ENCODE assay signal across 19 cellular contexts in genomic region chr4:10421344-10422055, GRCh38. TPM values are rescaled to one million over a fixed set of nuclear protein-coding genes. Genes with fewer than 3 reads are reported as not detected.
DNase-seq lines count a peak whose midpoint lies in the region; ATAC-seq and TF ChIP-seq lines count a peak whose summit lies in the region.
"Had no signal": no experiment of that assay in that cellular context is flagged by ENCODE, and none has a peak within 500 bp of the region (broad histone marks: within the 10 kb centered on the region; RNA-seq: fewer than 3 reads in every experiment).

No MANE protein-coding gene starts in this region.

- POLR2A ChIA-PET in activated B cell treated with CpG ODN at 0.5 μM for 24 hours (lab: Charles Lee), result interaction anchor here (0.7 kb wide), 1 partner anchor 10 kb away, joined by 3 read pairs; no protein-coding TSS in a partner anchor
- POLR2A ChIA-PET in naive thymus-derived CD8-positive, alpha-beta T cell (lab: Charles Lee), result interaction anchor here (1.0 to 2.8 kb wide), 3 partner anchors 19 to 40 kb away, joined by 4 to 24 read pairs (median 5); partner anchors contain the start of gene ZNF518B

- no peak for TF ChIP-seq CTCF in activated B cell treated with CpG ODN at 0.5 μM for 24 hours (IDR thresholded peaks at IDR 0.05)

- H3K4me1 Mint-ChIP-seq in activated B cell treated with CpG ODN at 0.5 μM for 24 hours, result peaks cover 36% of the 10 kb centered on the region
- H3K4me1 Mint-ChIP-seq in naive thymus-derived CD8-positive, alpha-beta T cell, result peaks cover 20 to 33% (median 26%) of the 10 kb centered on the region in 4 donors
- H3K4me1 Mint-ChIP-seq in activated CD4-positive, alpha-beta T cell treated with anti-CD3 and anti-CD28 coated beads, Interleukin-2, amount 10 ng/mL, durations not matched to agents 24 days and 14 days, result peaks cover 3% of the 10 kb centered on the region

- peaks cover 28% of the 10 kb centered on the region for H3K9me3 Mint-ChIP-seq in activated B cell treated with CpG ODN at 0.5 μM for 24 hours
- peaks cover 0 to 20% (median 6%) of the 10 kb centered on the region in 9 donors for H3K9me3 Mint-ChIP-seq in naive thymus-derived CD8-positive, alpha-beta T cell
- peaks cover 19% of the 10 kb centered on the region for H3K9me3 Mint-ChIP-seq in activated CD4-positive, alpha-beta T cell treated with anti-CD3 and anti-CD28 coated beads, Interleukin-2, amount 10 ng/mL, durations not matched to agents 24 days and 14 days

- peaks cover 3% of the 10 kb centered on the region for H3K36me3 Mint-ChIP-seq in activated B cell treated with CpG ODN at 0.5 μM for 24 hours (ENCODE audit: low read depth)
- H3K36me3 Mint-ChIP-seq in naive thymus-derived CD8-positive, alpha-beta T cell, result peaks cover 0 to 18% (median 15%) of the 10 kb centered on the region in 3 donors
- H3K36me3 Mint-ChIP-seq in activated CD4-positive, alpha-beta T cell treated with anti-CD3 and anti-CD28 coated beads, Interleukin-2, amount 10 ng/mL, durations not matched to agents 24 days and 14 days (ENCODE audit: low read depth), result no peaks in the 10 kb centered on the region

- intact Hi-C loops in activated B cell treated with CpG ODN at 0.5 μM for 24 hours (cut with micrococcal nuclease), result no loop called here
- intact Hi-C loops in activated CD4-positive, alpha-beta T cell treated with anti-CD3 and anti-CD28 coated beads, Interleukin-2, amount 10 ng/mL, durations not matched to agents 24 days and 14 days (cut with micrococcal nuclease), result no loop called here

- DNase-seq in NCI-H1417 (lab: John Stamatoyannopoulos, UW) (peak in 2 of 3 experiments; percentile 33 to 68), NCI-H1417 treated with DMSO at 0.1 percent for 48 hours (lab: John Stamatoyannopoulos, UW) (no peak), HT-29 (ENCODE audit: low spot score) (peak; percentile 11), activated B cell treated with CpG ODN at 0.5 μM for 24 hours (no peak), epidermal melanocyte (ENCODE audit: insufficient read length, low spot score) (no peak)
- DNase-seq in naive thymus-derived CD8-positive, alpha-beta T cell, result peak in 7 of 10 donors; percentile 2 to 63 (median 52)
- DNase-seq in activated CD4-positive, alpha-beta T cell treated with anti-CD3 and anti-CD28 coated beads, Interleukin-2, amount 10 ng/mL, durations not matched to agents 24 days and 14 days, result no peak
- DNase-seq: activated CD4-positive, alpha-beta memory T cell treated with anti-CD3 and anti-CD28 coated beads, Interleukin-2, amount 10 ng/mL, durations not matched to agents 7 days and 5 days; activated CD4-positive, CD25-positive, alpha-beta regulatory T cell; activated T-cell treated with anti-CD3 and anti-CD28 coated beads, Interleukin-2, amount 50 U/mL, for 48 hours; immature natural killer cell; IMR-90; left ventricle myocardium superior; MV-4-11; NCI-H2029; NCI-H446; substantia nigra had no signal

- ATAC-seq in activated B cell treated with CpG ODN at 0.5 μM for 24 hours (ENCODE audit: low read depth), result peak; percentile 42
- ATAC-seq in naive thymus-derived CD8-positive, alpha-beta T cell, result peak; percentile 81 to 85
- ATAC-seq in HG03442 (IDR thresholded peaks at IDR 0.05; ENCODE audit: unreplicated experiment), result no peak
- ATAC-seq: left ventricle myocardium superior had no signal

- H3K4me3 Mint-ChIP-seq in activated B cell treated with CpG ODN at 0.5 μM for 24 hours, result no peak overlapping the region
- peak overlapping the region in 9 of 10 donors; percentile 7 to 80 (median 70) for H3K4me3 Mint-ChIP-seq in naive thymus-derived CD8-positive, alpha-beta T cell
- H3K4me3 Mint-ChIP-seq in activated CD4-positive, alpha-beta T cell treated with anti-CD3 and anti-CD28 coated beads, Interleukin-2, amount 10 ng/mL, durations not matched to agents 24 days and 14 days, result no peak overlapping the region
- H3K4me3 Mint-ChIP-seq: activated CD4-positive, alpha-beta memory T cell treated with anti-CD3 and anti-CD28 coated beads, Interleukin-2, amount 10 ng/mL, durations not matched to agents 7 days and 5 days; dendritic cell treated with granulocyte-macrophage colony-stimulating factor and Interleukin-4, amounts not matched to agents 40 ng/mL and 50 ng/mL, for 4 days; immature natural killer cell had no signal

- no peak overlapping the region for H3K27ac Mint-ChIP-seq in activated B cell treated with CpG ODN at 0.5 μM for 24 hours
- peak overlapping the region; percentile 75 to 98 (median 94) for H3K27ac Mint-ChIP-seq in naive thymus-derived CD8-positive, alpha-beta T cell
- no peak overlapping the region for H3K27ac Mint-ChIP-seq in activated CD4-positive, alpha-beta T cell treated with anti-CD3 and anti-CD28 coated beads, Interleukin-2, amount 10 ng/mL, durations not matched to agents 24 days and 14 days
- H3K27ac Mint-ChIP-seq: activated CD4-positive, alpha-beta memory T cell treated with anti-CD3 and anti-CD28 coated beads, Interleukin-2, amount 10 ng/mL, durations not matched to agents 7 days and 5 days; dendritic cell treated with granulocyte-macrophage colony-stimulating factor and Interleukin-4, amounts not matched to agents 40 ng/mL and 50 ng/mL, for 4 days; immature natural killer cell had no signal

- no peaks in the 10 kb centered on the region for H3K27me3 Mint-ChIP-seq in activated B cell treated with CpG ODN at 0.5 μM for 24 hours
- no peaks in the 10 kb centered on the region for H3K27me3 Mint-ChIP-seq in naive thymus-derived CD8-positive, alpha-beta T cell
- peaks cover 3% of the 10 kb centered on the region for H3K27me3 Mint-ChIP-seq in activated CD4-positive, alpha-beta T cell treated with anti-CD3 and anti-CD28 coated beads, Interleukin-2, amount 10 ng/mL, durations not matched to agents 24 days and 14 days
- H3K27me3 Mint-ChIP-seq: dendritic cell treated with granulocyte-macrophage colony-stimulating factor and Interleukin-4, amounts not matched to agents 40 ng/mL and 50 ng/mL, for 4 days had no signal

- CTCF ChIA-PET in activated B cell treated with CpG ODN at 0.5 μM for 24 hours (lab: Charles Lee), result no interaction called here

RNA-seq across cellular contexts. Expression of gene ZNF518B, which starts 35.7 kb away (rescaled TPM):
- total RNA-seq in HT-29 (2014; rRNA removed; shearing (Covaris generic)), result not detected in 2 replicates
- 26.8 and 29.9 TPM in 2 replicates for total RNA-seq in activated B cell treated with CpG ODN at 0.5 μM for 24 hours
- 10 to 100 TPM; 59.0 to 62.5 TPM for total RNA-seq in naive thymus-derived CD8-positive, alpha-beta T cell
- 10 to 100 TPM; 12.0 to 19.7 (median 17.9) TPM for polyA plus RNA-seq in naive thymus-derived CD8-positive, alpha-beta T cell
- 22.9 and 24.5 TPM in 2 replicates for total RNA-seq in activated CD4-positive, alpha-beta T cell treated with anti-CD3 and anti-CD28 coated beads, Interleukin-2, amount 10 ng/mL, durations not matched to agents 24 days and 14 days

Comparison
In these comparisons a context has a peak if more than half of its experiments do, and no peak if none do; other contexts are left out.
1. DNase-seq: peak in NCI-H1417 (2 of 3), HT-29 (single experiment) and naive thymus-derived CD8-positive, alpha-beta T cell (7 of 10); none in NCI-H1417 treated with DMSO at 0.1 percent for 48 hours (single experiment), activated B cell treated with CpG ODN at 0.5 μM for 24 hours (single experiment), activated CD4-positive, alpha-beta T cell treated with anti-CD3 and anti-CD28 coated beads, Interleukin-2, amount 10 ng/mL, durations not matched to agents 24 days and 14 days (single experiment) and epidermal melanocyte (single experiment).
2. H3K27ac Mint-ChIP-seq: peak in naive thymus-derived CD8-positive, alpha-beta T cell (10 of 10); none in activated B cell treated with CpG ODN at 0.5 μM for 24 hours (single experiment) and activated CD4-positive, alpha-beta T cell treated with anti-CD3 and anti-CD28 coated beads, Interleukin-2, amount 10 ng/mL, durations not matched to agents 24 days and 14 days (single experiment).
3. H3K4me3 Mint-ChIP-seq: peak in naive thymus-derived CD8-positive, alpha-beta T cell (9 of 10); none in activated B cell treated with CpG ODN at 0.5 μM for 24 hours (single experiment) and activated CD4-positive, alpha-beta T cell treated with anti-CD3 and anti-CD28 coated beads, Interleukin-2, amount 10 ng/mL, durations not matched to agents 24 days and 14 days (single experiment).
4. RNA of gene ZNF518B, which starts 35.7 kb away (total RNA-seq): 59.0 to 62.5 TPM in naive thymus-derived CD8-positive, alpha-beta T cell, 26.8 to 29.9 TPM in activated B cell treated with CpG ODN at 0.5 μM for 24 hours and 22.9 to 24.5 TPM in activated CD4-positive, alpha-beta T cell treated with anti-CD3 and anti-CD28 coated beads, Interleukin-2, amount 10 ng/mL, durations not matched to agents 24 days and 14 days; not detected in HT-29; every median in the first group is over 10 times any median in the second.